Comparison of ENCODE assay signal across 1 cellular context in the genomic region with DNA sequence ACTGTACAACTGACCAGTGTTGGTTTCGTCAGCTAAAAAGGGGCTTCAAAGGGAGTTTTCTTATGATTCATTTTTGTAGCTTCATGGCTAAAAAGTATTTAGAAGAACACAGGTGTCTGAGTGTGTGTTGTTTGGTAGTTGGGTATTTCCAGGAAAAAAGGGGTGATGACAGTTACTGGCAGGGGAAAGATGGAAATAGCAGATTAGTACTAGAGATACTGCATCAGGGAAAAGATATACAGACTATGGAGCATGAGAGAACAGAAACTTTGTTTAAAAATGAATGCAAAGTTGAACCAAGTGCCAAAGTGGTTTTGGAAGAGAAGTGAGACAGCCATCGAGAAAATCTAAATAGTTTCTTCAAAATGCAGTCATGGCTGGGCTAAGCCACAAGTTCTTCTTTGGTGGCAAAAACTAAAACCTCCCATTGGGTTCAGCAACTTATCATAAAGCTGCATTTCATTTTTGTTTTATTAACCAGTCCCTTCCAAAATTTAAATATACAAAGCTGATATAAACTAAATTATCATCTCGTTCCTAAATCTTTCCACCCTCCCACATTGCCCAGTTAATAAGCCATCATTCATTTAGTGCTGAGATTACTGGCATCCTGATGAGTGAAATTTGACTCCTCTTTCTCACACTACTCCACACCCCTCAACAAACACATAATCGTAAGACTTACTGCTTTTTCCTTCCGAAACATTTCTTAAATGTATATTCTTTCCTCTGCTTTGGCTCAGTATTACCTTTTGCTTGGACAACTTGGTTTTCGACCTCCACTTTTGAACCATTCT.
TF ChIP-seq lines count a peak whose summit lies in the region.

No MANE protein-coding gene starts in this region.

TF ChIP-seq in HEK293T, 16 proteins besides CTCF, POLR2A, EP300 and RAD21 (continued from another document):
- TF ChIP-seq, protein P1, sequence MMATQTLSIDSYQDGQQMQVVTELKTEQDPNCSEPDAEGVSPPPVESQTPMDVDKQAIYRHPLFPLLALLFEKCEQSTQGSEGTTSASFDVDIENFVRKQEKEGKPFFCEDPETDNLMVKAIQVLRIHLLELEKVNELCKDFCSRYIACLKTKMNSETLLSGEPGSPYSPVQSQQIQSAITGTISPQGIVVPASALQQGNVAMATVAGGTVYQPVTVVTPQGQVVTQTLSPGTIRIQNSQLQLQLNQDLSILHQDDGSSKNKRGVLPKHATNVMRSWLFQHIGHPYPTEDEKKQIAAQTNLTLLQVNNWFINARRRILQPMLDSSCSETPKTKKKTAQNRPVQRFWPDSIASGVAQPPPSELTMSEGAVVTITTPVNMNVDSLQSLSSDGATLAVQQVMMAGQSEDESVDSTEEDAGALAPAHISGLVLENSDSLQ (IDR thresholded peaks at IDR 0.05), result peak; percentile 25; the same call in 1 of the 2 replicates
- TF ChIP-seq LEF1 (IDR thresholded peaks at IDR 0.05; ENCODE audit: borderline replicate concordance) (no peak), ZNF384 (IDR thresholded peaks at IDR 0.05) (no peak)
